10 cellular contexts compared by ENCODE assay signal in genomic region chr15:44550256-44550655, GRCh38.
DNase-seq lines count a peak whose midpoint lies in the region; ATAC-seq and TF ChIP-seq lines count a peak whose summit lies in the region.
"Had no signal": no experiment of that assay in that cellular context is flagged by ENCODE, and none has a peak within 500 bp of the region (broad histone marks: within the 10 kb centered on the region; RNA-seq: fewer than 3 reads in every experiment).

No MANE protein-coding gene starts in this region.

- intact Hi-C loops in posterior cingulate gyrus (cut with DNase I): no loop called here

- peak; percentile 63 for DNase-seq in adipocyte (ENCODE audit: low read depth)
- peak; percentile 57 for DNase-seq in iris pigment epithelial cell (ENCODE audit: low read depth)
- DNase-seq in NCI-H128 (lab: John Stamatoyannopoulos, UW; ENCODE audit: unreplicated experiment): no peak
- DNase-seq in posterior cingulate gyrus: no peak
- no peak for DNase-seq in NCI-H2107 (lab: John Stamatoyannopoulos, UW)
- DNase-seq: activated CD4-positive, CD25-positive, alpha-beta regulatory T cell had no signal

- ATAC-seq in activated CD4-positive, CD25-positive, alpha-beta regulatory T cell treated with anti-CD3 and anti-CD28 coated beads, Interleukin-2, amount 50 U/mL, for 24 hours: no peak
- ATAC-seq: esophagus mucosa had no signal

- H3K4me3 ChIP-seq in ACC112 (ENCODE audit: low read depth, low read length): no peak overlapping the region
- H3K4me3 ChIP-seq in adipocyte (ENCODE audit: low read length): no peak overlapping the region

- H3K36me3 ChIP-seq in ACC112 (ENCODE audit: insufficient read depth, low read length) (peaks cover 27% of the 10 kb centered on the region), adipocyte (ENCODE audit: control insufficient read depth, insufficient read depth, low read length, severe bottlenecking) (peaks cover 61% of the 10 kb centered on the region)

- H3K27me3 ChIP-seq in ACC112 (ENCODE audit: insufficient read depth, low read length) (no peaks in the 10 kb centered on the region), adipocyte (replicated peaks; ENCODE audit: control insufficient read depth, insufficient read depth, low read length) (no peaks in the 10 kb centered on the region)

- peak; percentile 24; the same call in 1 of the 3 replicates for TF ChIP-seq CTCF in GM12872 (IDR thresholded peaks at IDR 0.05; ENCODE audit: insufficient read depth, low read depth, low read length)

- peaks cover 15% of the 10 kb centered on the region for H3K4me1 ChIP-seq in ACC112 (ENCODE audit: control insufficient read depth, insufficient read depth, low read length, unreplicated experiment)
- peaks cover 14% of the 10 kb centered on the region for H3K4me1 ChIP-seq in adipocyte (ENCODE audit: control insufficient read depth, insufficient read depth, low read length)

- H3K9me3 ChIP-seq in adipocyte (ENCODE audit: control insufficient read depth, low read length): no peaks in the 10 kb centered on the region

- H3K79me2 ChIP-seq in ACC112 (ENCODE audit: control insufficient read depth, insufficient read depth, low read length, unreplicated experiment): peaks cover 63% of the 10 kb centered on the region

- H3K27ac ChIP-seq in ACC112 (ENCODE audit: low read depth, low read length): 0 out of 2 replicates have a peak overlapping the region, but pooled peaks have one; percentile 9

- H3K9ac ChIP-seq in adipocyte (ENCODE audit: low read length): no peak overlapping the region

- H2AFZ ChIP-seq in ACC112 (ENCODE audit: low read length, unreplicated experiment): no peak overlapping the region

Comparison
In these comparisons a context has a peak if more than half of its experiments do, and no peak if none do; other contexts are left out.
1. DNase-seq: peak in adipocyte (single experiment) and iris pigment epithelial cell (single experiment); none in NCI-H128 (single experiment), posterior cingulate gyrus (0 of 10) and NCI-H2107 (single experiment).